ENCODE assay signal across 1 cellular context in the genomic region with DNA sequence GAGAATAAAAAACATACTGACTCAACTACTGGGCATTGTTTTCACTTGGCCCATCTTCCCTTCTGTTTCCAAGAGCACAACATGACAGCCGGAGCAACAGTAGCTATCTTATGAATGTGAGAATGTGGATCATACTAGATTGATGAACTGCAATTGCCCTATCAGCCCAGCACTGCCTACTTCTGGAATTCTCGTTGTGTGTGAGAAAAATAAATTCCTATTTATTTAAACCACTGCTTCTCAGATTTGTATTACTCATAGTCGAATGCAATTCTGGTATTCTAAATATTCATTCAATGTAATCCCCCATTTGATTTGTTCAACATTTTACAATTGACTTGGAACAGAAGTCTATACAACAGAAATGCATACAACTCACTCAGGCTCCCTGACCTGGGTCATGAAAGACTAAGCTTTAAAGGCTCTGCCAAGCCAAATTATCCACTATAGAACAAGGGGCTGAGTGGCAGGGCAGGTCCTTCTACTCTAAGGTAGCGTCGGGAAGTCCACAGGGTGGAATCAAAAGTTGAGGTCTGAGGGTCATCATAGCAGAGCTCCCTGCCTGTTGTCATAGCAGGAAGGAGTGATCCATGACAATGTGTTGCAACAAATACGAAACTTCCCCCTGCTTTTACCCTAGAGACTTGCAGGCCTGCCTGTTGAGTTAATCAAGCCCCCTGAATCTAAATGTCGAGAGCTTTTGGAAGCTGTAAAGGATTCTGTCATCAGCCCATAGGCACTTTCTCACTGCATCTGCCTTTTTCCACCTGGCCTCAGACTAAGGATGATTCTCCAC.
TF ChIP-seq lines count a peak whose summit lies in the region.

No MANE protein-coding gene starts in this region.

TF ChIP-seq in IMR-90, 13 proteins besides CTCF, POLR2A, EP300 and RAD21:
- TF ChIP-seq MAZ (IDR thresholded peaks at IDR 0.05; ENCODE audit: borderline replicate concordance, low read depth, low read length) = no peak
- TF ChIP-seq CEBPB (IDR thresholded peaks at IDR 0.05; ENCODE audit: low read depth, low read length) = peak; percentile 27; the same call in 1 of the 2 replicates
